Comparison of ENCODE assay signal across 10 cellular contexts in the genomic region with DNA sequence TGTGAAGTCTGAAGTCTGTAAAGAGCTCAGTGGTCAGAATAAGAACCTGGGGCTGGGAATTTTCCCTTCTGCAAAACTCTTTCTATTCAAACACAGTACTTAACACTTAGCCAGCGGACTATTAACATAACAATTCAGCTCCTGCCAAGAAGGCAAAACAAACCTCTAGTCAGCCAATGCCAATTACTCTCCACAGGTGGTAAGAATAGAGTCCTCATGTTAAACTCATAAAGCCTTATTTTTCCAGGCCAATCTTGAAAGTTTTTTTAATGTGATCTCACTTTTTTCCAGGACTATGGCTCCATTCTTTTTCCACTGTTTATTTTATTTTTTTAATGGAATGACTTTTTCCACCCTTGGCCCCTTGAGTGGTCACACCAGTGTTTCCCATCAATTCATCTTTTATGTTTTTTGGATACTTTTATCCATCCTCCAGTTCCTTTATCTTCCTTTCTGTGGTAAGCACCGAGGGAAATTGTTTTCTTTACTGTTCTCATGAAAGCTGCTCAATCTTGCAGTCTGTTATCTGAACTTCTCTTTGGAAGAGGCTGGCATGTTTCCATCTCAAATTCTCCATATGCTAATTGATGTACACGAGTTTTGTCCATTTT.
DNase-seq lines count a peak whose midpoint lies in the region; ATAC-seq and TF ChIP-seq lines count a peak whose summit lies in the region.
"Had no signal": no experiment of that assay in that cellular context is flagged by ENCODE, and none has a peak within 500 bp of the region (broad histone marks: within the 10 kb centered on the region; RNA-seq: fewer than 3 reads in every experiment).

No MANE protein-coding gene starts in this region.

- peak; percentile 60 for DNase-seq in M059J (ENCODE audit: low read depth)
- no peak for DNase-seq in Panc1 (ENCODE audit: low read depth, low spot score)
- no peak for DNase-seq in heart right ventricle
- no peak for DNase-seq in testis
- no peak for DNase-seq in RWPE1 (ENCODE audit: low spot score)
- no peak for DNase-seq in T-cell
- DNase-seq: MG63, T-helper 9 cell had no signal

- 14 to 20% methylated on average over 3 of the region's 3 CpGs for WGBS in heart right ventricle, 2 donors
- 25 to 27% methylated on average over 3 of the region's 3 CpGs for WGBS in testis, 2 donors

- peaks cover 0 to 2% of the 10 kb centered on the region in 2 donors for H3K27me3 Mint-ChIP-seq in T-cell

- CTCF ChIA-PET in Panc1 (lab: Charles Lee) = no interaction called here
- CTCF ChIA-PET in RWPE1 (lab: Yijun Ruan, JAX) = interaction anchor here (0.6 kb wide), 2 partner anchors 29 to 345 kb away, joined by 3 to 4 read pairs; no protein-coding TSS in a partner anchor
- CTCF ChIA-PET in T-cell (lab: Charles Lee) = no interaction called here

- H3K9me3 Mint-ChIP-seq in T-cell = no peaks in the 10 kb centered on the region
- H3K9me3 Mint-ChIP-seq: activated naive CD4-positive, alpha-beta T cell treated with anti-CD3 and anti-CD28 coated beads, Interleukin-2, amount 50 U/mL, for 24 hours had no signal

- H3K36me3 Mint-ChIP-seq in T-cell = no peaks in the 10 kb centered on the region
- H3K36me3 Mint-ChIP-seq: activated naive CD4-positive, alpha-beta T cell treated with anti-CD3 and anti-CD28 coated beads, Interleukin-2, amount 50 U/mL, for 24 hours had no signal

- no peak overlapping the region for H3K4me3 Mint-ChIP-seq in T-cell
- H3K4me3 Mint-ChIP-seq: activated naive CD4-positive, alpha-beta T cell treated with anti-CD3 and anti-CD28 coated beads, Interleukin-2, amount 50 U/mL, for 24 hours had no signal

- H3K27ac ChIP-seq in Panc1 (ENCODE audit: low read length) (peak overlapping the region; percentile 54; the same call in 1 of the 2 replicates), heart right ventricle (peak overlapping the region in 7 of 10 donors; percentile 6 to 67 (median 44)), testis (peak overlapping the region; percentile 3 to 46), RWPE1 (no peak overlapping the region)

- peak; percentile 78; the same call in 1 of the 2 replicates for ATAC-seq in Panc1
- peak; percentile 52 to 82 (median 72) for ATAC-seq in heart right ventricle
- ATAC-seq in GM21526 (IDR thresholded peaks at IDR 0.05; ENCODE audit: low FRiP score, unreplicated experiment) = no peak
- ATAC-seq in T-cell (replicated peaks in 1 of 4) = no peak

- no peak overlapping the region for H3K27ac Mint-ChIP-seq in T-cell
- H3K27ac Mint-ChIP-seq: activated naive CD4-positive, alpha-beta T cell treated with anti-CD3 and anti-CD28 coated beads, Interleukin-2, amount 50 U/mL, for 24 hours had no signal

- H3K9me3 ChIP-seq in Panc1 (ENCODE audit: control insufficient read depth, insufficient read depth, low read depth, low read length) (no peaks in the 10 kb centered on the region), heart right ventricle (no peaks in the 10 kb centered on the region), testis (no peaks in the 10 kb centered on the region)
- H3K9me3 ChIP-seq: MG63 had no signal

- H3K27me3 ChIP-seq in Panc1 (ENCODE audit: control insufficient read depth, insufficient read depth, low read length) (no peaks in the 10 kb centered on the region), heart right ventricle (no peaks in the 10 kb centered on the region), testis (no peaks in the 10 kb centered on the region)
- H3K27me3 ChIP-seq: MG63 had no signal

- intact Hi-C loops in Panc1 (cut with micrococcal nuclease; ENCODE audit: unreplicated experiment) = no loop called here
- intact Hi-C loops in heart right ventricle (cut with DNase I) = no loop called here
- intact Hi-C loops in testis (cut with DNase I; ENCODE audit: low total_unique reads) = no loop called here

- BruUV-seq in Panc1 (replicated peaks; lab: Mats Ljungman, UMichigan) = no TSS peak

- no peaks in the 10 kb centered on the region; the same call in 1 of the 2 replicates for H3K4me1 ChIP-seq in Panc1 (ENCODE audit: control insufficient read depth, insufficient read depth, low read length)
- H3K4me1 ChIP-seq in heart right ventricle = peaks cover 4 to 50% (median 24%) of the 10 kb centered on the region in 9 donors
- peaks cover 28% of the 10 kb centered on the region for H3K4me1 ChIP-seq in testis

- POLR2A ChIA-PET in Panc1 (lab: Charles Lee) (no interaction called here), RWPE1 (lab: Yijun Ruan, JAX; ENCODE audit: low non-redundant PET) (interaction anchor here (0.6 kb wide), 1 partner anchor 268 kb away, joined by 3 read pairs; no protein-coding TSS in a partner anchor), T-cell (lab: Charles Lee) (no interaction called here)

- H3K4me1 Mint-ChIP-seq in T-cell = no peaks in the 10 kb centered on the region
- H3K4me1 Mint-ChIP-seq: activated naive CD4-positive, alpha-beta T cell treated with anti-CD3 and anti-CD28 coated beads, Interleukin-2, amount 50 U/mL, for 24 hours had no signal

- TF ChIP-seq CTCF in Panc1 (IDR thresholded peaks at IDR 0.05) (no peak), heart right ventricle (IDR thresholded peaks at IDR 0.05) (no peak), testis (IDR thresholded peaks at IDR 0.05) (no peak), RWPE1 (conservative IDR thresholded peaks at IDR 0.05; ENCODE audit: low read depth) (no peak)

- H3K36me3 ChIP-seq in Panc1 (ENCODE audit: control insufficient read depth, insufficient read depth, low read length) (no peaks in the 10 kb centered on the region), heart right ventricle (no peaks in the 10 kb centered on the region), testis (ENCODE audit: low read depth, missing control alignments) (no peaks in the 10 kb centered on the region)
- H3K36me3 ChIP-seq: MG63 had no signal

- in situ Hi-C loops in Panc1 (cut with HindIII; ENCODE audit: low pct_unique_long_range_greater_than_20kb, low sequenced_read_pairs) = no loop called here

- TF ChIP-seq POLR2A in testis (IDR thresholded peaks at IDR 0.05) = no peak

- H3K4me3 ChIP-seq in Panc1 (ENCODE audit: low read depth in 2 of 2, low read length in 2 of 2) (no peak overlapping the region), heart right ventricle (no peak overlapping the region), testis (no peak overlapping the region)
- H3K4me3 ChIP-seq: MG63 had no signal

Comparison
In these comparisons a context has a peak if more than half of its experiments do, and no peak if none do; other contexts are left out.
1. ATAC-seq: peak in Panc1 (single experiment) and heart right ventricle (8 of 8); none in GM21526 (single experiment) and T-cell (0 of 4).